In the genomic region with DNA sequence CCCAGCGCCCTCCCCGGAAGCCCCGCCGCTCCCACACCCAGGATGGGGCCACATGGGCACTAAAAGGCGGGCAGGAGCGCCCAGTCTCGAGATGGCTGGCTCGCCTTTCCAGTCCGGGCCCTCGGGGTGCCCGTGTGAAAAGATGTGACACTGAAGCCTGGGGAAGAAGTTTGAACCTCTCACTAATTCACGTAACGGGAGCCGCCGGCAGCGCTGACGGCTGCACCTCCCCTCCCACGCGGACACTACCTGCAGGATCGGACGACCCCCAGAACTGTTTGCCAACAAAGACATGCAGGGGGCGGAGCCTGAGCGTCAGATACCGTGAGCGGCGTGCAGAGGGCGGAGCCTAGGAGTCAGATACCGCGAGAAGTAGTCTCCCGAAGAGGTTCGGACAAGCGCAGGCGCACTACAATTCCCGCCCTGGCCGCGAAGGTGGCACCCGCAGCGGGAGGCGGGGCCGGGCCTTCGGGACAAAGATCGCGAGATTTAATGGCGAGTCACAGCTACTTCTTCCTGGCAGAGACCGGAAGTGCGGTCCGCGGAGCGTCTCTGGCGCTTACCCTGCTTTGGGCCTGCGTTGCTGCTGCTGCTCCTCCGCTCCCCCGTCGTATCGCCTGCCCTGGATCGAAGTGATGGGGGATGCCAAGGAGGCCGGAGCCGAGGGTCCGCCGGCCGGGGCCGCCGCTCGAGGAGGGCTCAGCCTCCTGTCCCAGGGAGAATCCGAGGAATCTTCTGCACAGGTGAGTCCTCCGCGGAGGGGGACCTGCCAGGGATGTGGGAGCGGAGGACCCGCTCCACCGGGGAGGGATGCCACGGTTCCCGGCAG, we compare ENCODE assay signal across 8 cellular contexts. TPM values are rescaled to one million over a fixed set of nuclear protein-coding genes. Genes with fewer than 3 reads are reported as not detected.
DNase-seq lines count a peak whose midpoint lies in the region; ATAC-seq and TF ChIP-seq lines count a peak whose summit lies in the region.

A gene with protein sequence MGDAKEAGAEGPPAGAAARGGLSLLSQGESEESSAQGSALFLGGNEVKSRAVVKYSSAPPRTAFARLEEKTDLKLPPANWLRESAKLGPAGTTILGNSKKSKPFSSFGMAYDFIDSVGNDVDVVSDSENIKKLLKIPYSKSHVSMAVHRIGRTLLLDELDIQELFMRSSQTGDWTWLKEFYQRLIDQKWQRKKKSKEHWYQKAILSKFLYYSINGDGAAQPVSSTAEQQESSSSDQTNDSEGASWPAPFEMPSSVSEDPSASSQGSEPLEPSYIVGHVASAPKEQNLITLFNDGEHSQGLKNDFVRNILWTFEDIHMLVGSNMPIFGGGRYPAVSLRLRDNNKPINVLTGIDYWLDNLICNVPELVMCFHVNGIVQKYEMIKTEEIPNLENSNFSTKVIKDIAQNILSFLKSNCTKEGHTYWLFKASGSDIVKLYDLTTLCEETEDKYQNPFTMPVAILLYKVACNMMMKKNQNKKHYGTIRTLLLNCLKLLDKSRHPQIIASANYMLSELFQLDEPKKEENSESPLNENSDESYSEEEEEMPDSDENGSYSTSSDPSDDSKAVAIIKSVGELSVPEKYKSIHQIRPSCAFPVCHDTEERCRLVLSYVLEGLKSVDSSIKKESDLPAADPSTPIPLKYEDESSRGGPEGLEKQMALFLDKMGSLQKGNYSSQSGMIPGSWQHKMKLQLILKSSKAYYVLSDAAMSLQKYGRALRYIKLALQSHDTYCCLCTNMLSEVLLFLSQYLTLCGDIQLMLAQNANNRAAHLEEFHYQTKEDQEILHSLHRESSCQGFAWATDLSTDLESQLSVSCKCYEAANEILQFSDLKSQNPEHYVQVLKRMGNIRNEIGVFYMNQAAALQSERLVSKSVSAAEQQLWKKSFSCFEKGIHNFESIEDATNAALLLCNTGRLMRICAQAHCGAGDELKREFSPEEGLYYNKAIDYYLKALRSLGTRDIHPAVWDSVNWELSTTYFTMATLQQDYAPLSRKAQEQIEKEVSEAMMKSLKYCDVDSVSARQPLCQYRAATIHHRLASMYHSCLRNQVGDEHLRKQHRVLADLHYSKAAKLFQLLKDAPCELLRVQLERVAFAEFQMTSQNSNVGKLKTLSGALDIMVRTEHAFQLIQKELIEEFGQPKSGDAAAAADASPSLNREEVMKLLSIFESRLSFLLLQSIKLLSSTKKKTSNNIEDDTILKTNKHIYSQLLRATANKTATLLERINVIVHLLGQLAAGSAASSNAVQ (plus strand): TSS at position 537 of the 829 bp plus-strand sequence. CDS start 99 bp downstream, at position 636.

- DNase-seq in COR-L47 (lab: John Stamatoyannopoulos, UW) (peak; percentile 91), HUDEP-2 (lab: John Stamatoyannopoulos, UW; ENCODE audit: unreplicated experiment in 76 of 76) (peak; percentile 39 to 99 (median 98)), NT2/D1 (ENCODE audit: low read depth, low spot score) (peak; percentile 95), endodermal cell (peak; percentile 100), mesendoderm (peak; percentile 99)
- DNase-seq in activated CD8-positive, alpha-beta memory T cell treated with anti-CD3 and anti-CD28 coated beads, Interleukin-2, amount 10 ng/mL, durations not matched to agents 7 days and 5 days: peak; percentile 99
- peak; percentile 98 for DNase-seq in stimulated activated CD8-positive, alpha-beta memory T cell treated with anti-CD3 and anti-CD28 coated beads, Interleukin-15, amount 100 ng/mL, for 1 hour (ENCODE audit: low read depth)

- 0% methylated on average over 51 to 72 of the region's 72 CpGs for WGBS in endodermal cell (ENCODE audit: insufficient coverage in 1 of 2, insufficient read length in 1 of 2), 2 experiments
- WGBS in mesendoderm (ENCODE audit: extremely low coverage, insufficient coverage, low lambda C conversion rate): no CpG with 5 or more reads among the region's 72 CpGs

- H3K4ac ChIP-seq in mesendoderm (ENCODE audit: low read depth, low read length): no peak within 1 kb of the TSS

- H3K9ac ChIP-seq in NT2/D1 (ENCODE audit: insufficient read length, low read depth): peak within 1 kb of the TSS; percentile 92
- peak within 1 kb of the TSS; percentile 95 for H3K9ac ChIP-seq in endodermal cell (ENCODE audit: extremely low read depth, low read length, poor library complexity, severe bottlenecking)
- peak within 1 kb of the TSS; percentile 91 for H3K9ac ChIP-seq in mesendoderm (ENCODE audit: low read length)

- CTCF ChIA-PET in activated CD8-positive, alpha-beta memory T cell treated with anti-CD3 and anti-CD28 coated beads, Interleukin-2, amount 10 ng/mL, durations not matched to agents 7 days and 5 days (lab: Charles Lee): interaction anchor here (0.7 kb wide), 1 partner anchor 11 kb away, joined by 3 read pairs; no protein-coding TSS in a partner anchor

- no peak within 1 kb of the TSS for H4K5ac ChIP-seq in mesendoderm (ENCODE audit: low read length)

- H3K4me2 ChIP-seq in mesendoderm (ENCODE audit: low read length): peak within 1 kb of the TSS; percentile 100

- no peaks in the 10 kb centered on the region for H3K27me3 ChIP-seq in NT2/D1 (ENCODE audit: insufficient read depth, insufficient read length)
- no peaks in the 10 kb centered on the region for H3K27me3 ChIP-seq in endodermal cell (ENCODE audit: control insufficient read depth, insufficient read depth, low read length, poor library complexity, severe bottlenecking)
- no peaks in the 10 kb centered on the region for H3K27me3 ChIP-seq in mesendoderm (ENCODE audit: insufficient read depth, low read length, poor library complexity)

- H3K4me1 ChIP-seq in NT2/D1 (ENCODE audit: insufficient read depth, insufficient read length): no peaks in the 10 kb centered on the region
- H3K4me1 ChIP-seq in endodermal cell (ENCODE audit: control insufficient read depth, insufficient read depth, low read length): peaks cover 7% of the 10 kb centered on the region
- no peaks in the 10 kb centered on the region for H3K4me1 ChIP-seq in mesendoderm (ENCODE audit: control insufficient read depth, low read depth, low read length)

- peaks cover 11% of the 10 kb centered on the region for H3K79me2 ChIP-seq in mesendoderm (ENCODE audit: control insufficient read depth, insufficient read depth, low read length)

- H3K36me3 ChIP-seq in NT2/D1 (ENCODE audit: insufficient read depth, insufficient read length, low read length) (peaks cover 33% of the 10 kb centered on the region), endodermal cell (ENCODE audit: control insufficient read depth, insufficient read depth, low read length) (peaks cover 33% of the 10 kb centered on the region), mesendoderm (ENCODE audit: control insufficient read depth, insufficient read depth, low read length) (peaks cover 4% of the 10 kb centered on the region)

- peak within 1 kb of the TSS; percentile 10 for H3K18ac ChIP-seq in mesendoderm (ENCODE audit: low read length)

- peaks cover 30% of the 10 kb centered on the region for H3K4me1 Mint-ChIP-seq in activated CD8-positive, alpha-beta memory T cell treated with anti-CD3 and anti-CD28 coated beads, Interleukin-2, amount 10 ng/mL, durations not matched to agents 7 days and 5 days
- peaks cover 10% of the 10 kb centered on the region for H3K4me1 Mint-ChIP-seq in endodermal cell

- no peak within 1 kb of the TSS for H2BK120ac ChIP-seq in mesendoderm (ENCODE audit: low read depth, low read length)

- TF ChIP-seq CTCF in endodermal cell (conservative IDR thresholded peaks at IDR 0.05): no peak

- H3K9me3 Mint-ChIP-seq in activated CD8-positive, alpha-beta memory T cell treated with anti-CD3 and anti-CD28 coated beads, Interleukin-2, amount 10 ng/mL, durations not matched to agents 7 days and 5 days (ENCODE audit: low read depth): no peaks in the 10 kb centered on the region
- peaks cover 3% of the 10 kb centered on the region for H3K9me3 Mint-ChIP-seq in endodermal cell

- ATAC-seq in GM21381 (IDR thresholded peaks at IDR 0.05; ENCODE audit: unreplicated experiment): peak; percentile 88
- ATAC-seq in activated CD8-positive, alpha-beta memory T cell treated with anti-CD3 and anti-CD28 coated beads, Interleukin-2, amount 10 ng/mL, durations not matched to agents 7 days and 5 days: peak; percentile 95

- peak within 1 kb of the TSS; percentile 99 for H3K27ac Mint-ChIP-seq in activated CD8-positive, alpha-beta memory T cell treated with anti-CD3 and anti-CD28 coated beads, Interleukin-2, amount 10 ng/mL, durations not matched to agents 7 days and 5 days
- H3K27ac Mint-ChIP-seq in endodermal cell: peak within 1 kb of the TSS; percentile 96

- H2BK15ac ChIP-seq in mesendoderm (replicated peaks; ENCODE audit: low read depth): no peak within 1 kb of the TSS

- H2AK5ac ChIP-seq in mesendoderm (ENCODE audit: low read length): no peak within 1 kb of the TSS

- H2BK5ac ChIP-seq in mesendoderm (ENCODE audit: low read length): no peak within 1 kb of the TSS

- no peaks in the 10 kb centered on the region for H3K27me3 Mint-ChIP-seq in activated CD8-positive, alpha-beta memory T cell treated with anti-CD3 and anti-CD28 coated beads, Interleukin-2, amount 10 ng/mL, durations not matched to agents 7 days and 5 days
- no peaks in the 10 kb centered on the region for H3K27me3 Mint-ChIP-seq in endodermal cell (ENCODE audit: insufficient read depth)

- H3K4me3 ChIP-seq in NT2/D1 (ENCODE audit: insufficient read length, low read depth) (peak within 1 kb of the TSS; percentile 95), endodermal cell (ENCODE audit: low read length) (peak within 1 kb of the TSS; percentile 100), mesendoderm (ENCODE audit: low read length) (peak within 1 kb of the TSS; percentile 99)

- peak within 1 kb of the TSS; percentile 94 for H3K27ac ChIP-seq in endodermal cell (ENCODE audit: low read depth, low read length)
- H3K27ac ChIP-seq in mesendoderm (ENCODE audit: low read depth, low read length): no peak within 1 kb of the TSS

- H3K23ac ChIP-seq in mesendoderm (ENCODE audit: low read length): no peak within 1 kb of the TSS

- peak within 1 kb of the TSS; percentile 99 for H3K4me3 Mint-ChIP-seq in activated CD8-positive, alpha-beta memory T cell treated with anti-CD3 and anti-CD28 coated beads, Interleukin-2, amount 10 ng/mL, durations not matched to agents 7 days and 5 days
- H3K4me3 Mint-ChIP-seq in endodermal cell: peak within 1 kb of the TSS; percentile 89

- no peak within 1 kb of the TSS for H4K8ac ChIP-seq in mesendoderm (ENCODE audit: low read depth, low read length)

- H3K56ac ChIP-seq in mesendoderm (ENCODE audit: low read length): peak within 1 kb of the TSS; percentile 98

- H3K36me3 Mint-ChIP-seq in activated CD8-positive, alpha-beta memory T cell treated with anti-CD3 and anti-CD28 coated beads, Interleukin-2, amount 10 ng/mL, durations not matched to agents 7 days and 5 days: peaks cover 22% of the 10 kb centered on the region
- peaks cover 26% of the 10 kb centered on the region for H3K36me3 Mint-ChIP-seq in endodermal cell (ENCODE audit: low read depth)

- H3K79me1 ChIP-seq in mesendoderm (ENCODE audit: low read length): peaks cover 7% of the 10 kb centered on the region

- no peaks in the 10 kb centered on the region for H3K9me3 ChIP-seq in NT2/D1 (ENCODE audit: insufficient read depth, low read length)
- H3K9me3 ChIP-seq in endodermal cell (ENCODE audit: control insufficient read depth, low read length): no peaks in the 10 kb centered on the region

RNA-seq across cellular contexts. Expression of the gene that starts here (rescaled TPM):
- total RNA-seq in activated CD8-positive, alpha-beta memory T cell treated with anti-CD3 and anti-CD28 coated beads, Interleukin-2, amount 10 ng/mL, durations not matched to agents 7 days and 5 days: 10 to 100 TPM; 36.6 to 38.3 TPM
- 10 to 100 TPM; 44.5 to 46.8 TPM for total RNA-seq in endodermal cell
- 37.7 TPM for polyA plus RNA-seq in endodermal cell (2013, experiment 1 of 2)
- polyA plus RNA-seq in endodermal cell (2013, experiment 2 of 2): 33.3 TPM
- polyA plus RNA-seq in mesendoderm (2013, experiment 1 of 2): 23.3 TPM
- polyA plus RNA-seq in mesendoderm (2013, experiment 2 of 2): 23.2 TPM
